9 cellular contexts compared by ENCODE assay signal in the genomic region with DNA sequence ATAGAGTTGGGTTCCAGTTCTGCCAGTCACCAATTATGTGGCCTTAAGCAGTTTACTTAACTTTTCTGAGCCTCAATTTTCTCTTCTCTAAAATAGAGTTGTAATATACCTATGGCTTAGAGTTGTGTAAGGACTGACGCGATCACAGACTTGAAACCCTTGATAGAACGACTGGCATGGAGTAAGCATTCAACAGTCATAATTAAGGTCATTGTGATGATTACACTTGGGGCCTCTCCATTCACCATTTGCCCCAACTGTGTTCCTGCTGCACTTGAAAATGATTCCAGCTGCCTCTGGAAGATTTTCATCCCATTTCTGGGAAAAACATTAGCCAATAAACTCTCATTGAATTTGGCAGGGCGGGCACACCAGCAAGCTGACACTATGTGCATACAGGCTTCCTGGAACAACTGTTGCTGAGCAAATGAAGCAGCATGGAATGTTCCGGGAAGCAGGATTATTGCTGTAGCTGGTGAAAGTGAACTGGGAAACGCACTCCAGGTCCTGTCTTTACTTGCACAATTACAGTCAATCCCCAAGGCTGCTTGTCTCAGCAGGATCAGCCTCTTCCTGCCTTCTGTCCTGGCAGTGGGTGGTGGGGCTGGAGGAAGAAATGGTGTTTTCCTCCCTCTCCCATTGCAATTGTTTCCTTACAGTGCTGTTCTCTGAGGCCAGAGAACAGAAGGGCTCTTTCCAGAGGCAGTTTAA. TPM values are rescaled to one million over a fixed set of nuclear protein-coding genes. Genes with fewer than 3 reads are reported as not detected.
A peak's percentile ranks its signal among the peaks of the same experiment; 100 is the strongest.
DNase-seq lines count a peak whose midpoint lies in the region; ATAC-seq and TF ChIP-seq lines count a peak whose summit lies in the region.
"Had no signal": no experiment of that assay in that cellular context is flagged by ENCODE, and none has a peak within 500 bp of the region (broad histone marks: within the 10 kb centered on the region; RNA-seq: fewer than 3 reads in every experiment).

No MANE protein-coding gene starts in this region.

- peak overlapping the region; percentile 42 for H3K4me2 ChIP-seq in skeletal muscle satellite cell (ENCODE audit: low read length)
- H3K4me2 ChIP-seq: KMS-11 had no signal

- peak overlapping the region; percentile 9 for H3K9ac ChIP-seq in skeletal muscle satellite cell (ENCODE audit: low read depth, low read length)
- H3K9ac ChIP-seq: KMS-11 had no signal

- no peaks in the 10 kb centered on the region for H3K9me3 Mint-ChIP-seq in activated B cell treated with CpG ODN at 0.5 μM for 24 hours

- no peak overlapping the region for H3K27ac ChIP-seq in HEK293 (ENCODE audit: extremely low read depth, low read depth, low read length)
- H3K27ac ChIP-seq: KMS-11 had no signal

- no peaks in the 10 kb centered on the region for H3K27me3 Mint-ChIP-seq in activated B cell treated with CpG ODN at 0.5 μM for 24 hours

- no peak for ATAC-seq in activated B cell treated with CpG ODN at 0.5 μM for 24 hours (ENCODE audit: low read depth)
- ATAC-seq in left ventricle myocardium superior: peak; percentile 86
- ATAC-seq in HG03354 (IDR thresholded peaks at IDR 0.05; ENCODE audit: poor library complexity, severe bottlenecking, unreplicated experiment): no peak
- no peak for ATAC-seq in GM18873 (IDR thresholded peaks at IDR 0.05; ENCODE audit: low FRiP score, unreplicated experiment)
- no peak for ATAC-seq in HG02623 (IDR thresholded peaks at IDR 0.05; ENCODE audit: unreplicated experiment)

- POLR2A ChIA-PET in HEK293 (lab: Yijun Ruan, JAX) (no interaction called here), activated B cell treated with CpG ODN at 0.5 μM for 24 hours (lab: Charles Lee) (interaction anchor here (1.3 kb wide), 1 partner anchor 111 kb away, joined by 3 read pairs; no protein-coding TSS in a partner anchor)

- H3K4me1 Mint-ChIP-seq in activated B cell treated with CpG ODN at 0.5 μM for 24 hours: peaks cover 99% of the 10 kb centered on the region

- peaks cover 96% of the 10 kb centered on the region for H3K36me3 Mint-ChIP-seq in activated B cell treated with CpG ODN at 0.5 μM for 24 hours (ENCODE audit: low read depth)

- no peaks in the 10 kb centered on the region for H3K27me3 ChIP-seq in skeletal muscle satellite cell (ENCODE audit: control insufficient read depth, insufficient read depth, low read length)

- no peak overlapping the region for H3K4me3 Mint-ChIP-seq in activated B cell treated with CpG ODN at 0.5 μM for 24 hours

- TF ChIP-seq CTCF in HEK293 (tag by site-specific recombination; IDR thresholded peaks at IDR 0.05): no peak
- TF ChIP-seq CTCF in activated B cell treated with CpG ODN at 0.5 μM for 24 hours (IDR thresholded peaks at IDR 0.05): no peak

- CTCF ChIA-PET in HEK293 (lab: Yijun Ruan, JAX) (interaction anchor here (1.4 kb wide), 1 partner anchor 12 kb away, joined by 3 read pairs; no protein-coding TSS in a partner anchor), activated B cell treated with CpG ODN at 0.5 μM for 24 hours (lab: Charles Lee) (interaction anchor here (1.4 kb wide), 1 partner anchor 159 kb away, joined by 3 read pairs; no protein-coding TSS in a partner anchor)

- H3K36me3 ChIP-seq in HEK293 (ENCODE audit: control insufficient read depth in 2 of 2, insufficient read depth in 1 of 2, low read length in 2 of 2) (no peaks in the 10 kb centered on the region), skeletal muscle satellite cell (ENCODE audit: insufficient read depth, low read length) (peaks cover 77% of the 10 kb centered on the region)

- H3K9me3 ChIP-seq in HEK293 (ENCODE audit: control insufficient read depth, insufficient read depth, low read depth, low read length) (no peaks in the 10 kb centered on the region), skeletal muscle satellite cell (replicated peaks; ENCODE audit: low read length) (no peaks in the 10 kb centered on the region)

- intact Hi-C loops in activated B cell treated with CpG ODN at 0.5 μM for 24 hours (cut with micrococcal nuclease) (no loop called here), left ventricle myocardium superior (cut with micrococcal nuclease) (no loop called here)

- H3K4me3 ChIP-seq in HEK293 (ENCODE audit: low read depth, low read length): no peak overlapping the region
- no peak overlapping the region for H3K4me3 ChIP-seq in skeletal muscle satellite cell (ENCODE audit: low read length)

- H3K27ac Mint-ChIP-seq in activated B cell treated with CpG ODN at 0.5 μM for 24 hours: peak overlapping the region; percentile 37

- DNase-seq in activated B cell treated with CpG ODN at 0.5 μM for 24 hours (no peak), left ventricle myocardium superior (no peak), NCI-H345 treated with DMSO at 0.1 percent for 48 hours (lab: John Stamatoyannopoulos, UW; ENCODE audit: unreplicated experiment) (no peak)

- H3K4me1 ChIP-seq in HEK293 (ENCODE audit: control insufficient read depth, insufficient read depth, low read length): no peaks in the 10 kb centered on the region
- peaks cover 53% of the 10 kb centered on the region for H3K4me1 ChIP-seq in skeletal muscle satellite cell (ENCODE audit: control insufficient read depth, insufficient read depth, low read length)

TF ChIP-seq in HEK293, 187 proteins besides CTCF, POLR2A, EP300 and RAD21:
- TF ChIP-seq SCRT2 (tag by site-specific recombination; IDR thresholded peaks at IDR 0.05): 0 out of 2 replicates have a peak, but pooled peaks have one; percentile 9
- no peak for TF ChIP-seq ZNF830 (tag by site-specific recombination; IDR thresholded peaks at IDR 0.05; ENCODE audit: low read depth)
- no peak for TF ChIP-seq ZNF146 (tag by site-specific recombination; IDR thresholded peaks at IDR 0.05)
- no peak for TF ChIP-seq ZNF521 (tag by site-specific recombination; IDR thresholded peaks at IDR 0.05)
- TF ChIP-seq HOXC10 (CRISPR knock-in tag; IDR thresholded peaks at IDR 0.05): no peak
- TF ChIP-seq SP2 (tag by site-specific recombination; IDR thresholded peaks at IDR 0.05): no peak
TF ChIP-seq in HEK293: peak in this region for 1.

RNA-seq across cellular contexts. Expression of gene CD44, which starts 19.6 kb away (rescaled TPM):
- total RNA-seq in activated B cell treated with CpG ODN at 0.5 μM for 24 hours (1,441 and 1,546 TPM in 2 replicates), left ventricle myocardium superior (19.6 TPM)
- 298 TPM in 2 replicates for total RNA-seq in skeletal muscle satellite cell (2012; rRNA removed)

Comparison
In these comparisons a context has a peak if more than half of its experiments do, and no peak if none do; other contexts are left out.
1. RNA of gene CD44, which starts 19.6 kb away (total RNA-seq): 1,441 to 1,546 TPM in activated B cell treated with CpG ODN at 0.5 μM for 24 hours; 19.6 TPM in left ventricle myocardium superior (single experiment); every median in the first group is over 10 times any median in the second.